Comparison of ENCODE assay signal across 1 cellular context in genomic region chr15:52492132-52492531, GRCh38.
A peak's percentile ranks its signal among the peaks of the same experiment; 100 is the strongest.
TF ChIP-seq lines count a peak whose summit lies in the region.

No MANE protein-coding gene starts in this region.

TF ChIP-seq in HEK293, 187 proteins besides CTCF, POLR2A, EP300 and RAD21 (continued from another document):
- TF ChIP-seq AEBP2 (tag by site-specific recombination; IDR thresholded peaks at IDR 0.05; ENCODE audit: borderline replicate concordance) (no peak), ZNF664 (tag by site-specific recombination; IDR thresholded peaks at IDR 0.05) (no peak), ZNF433 (tag by site-specific recombination; IDR thresholded peaks at IDR 0.05; ENCODE audit: low read depth) (no peak), ZBTB20 (tag by site-specific recombination; IDR thresholded peaks at IDR 0.05) (peak; percentile 90), ZNF26 (tag by site-specific recombination; IDR thresholded peaks at IDR 0.05) (no peak), ZSCAN16 (tag by site-specific recombination; IDR thresholded peaks at IDR 0.05) (no peak), ZNF280D (tag by site-specific recombination; IDR thresholded peaks at IDR 0.05) (no peak), ZBTB8A (tag by site-specific recombination; IDR thresholded peaks at IDR 0.05) (no peak), ZNF560 (tag by site-specific recombination; IDR thresholded peaks at IDR 0.05; ENCODE audit: borderline replicate concordance) (no peak), MZF1 (tag by site-specific recombination; IDR thresholded peaks at IDR 0.05; ENCODE audit: borderline replicate concordance) (peak; percentile 58; the same call in 1 of the 2 replicates), ZNF37A (tag by site-specific recombination; IDR thresholded peaks at IDR 0.05) (no peak), PRDM4 (tag by site-specific recombination; IDR thresholded peaks at IDR 0.05) (peak; percentile 88), SP7 (tag by site-specific recombination; IDR thresholded peaks at IDR 0.05) (0 out of 2 replicates have a peak, but pooled peaks have one; percentile 12), ZNF704 (tag by site-specific recombination; IDR thresholded peaks at IDR 0.05) (no peak), ZNF223 (tag by site-specific recombination; IDR thresholded peaks at IDR 0.05) (no peak), FEZF1 (tag by site-specific recombination; IDR thresholded peaks at IDR 0.05) (peak; percentile 74), KLF10 (tag by site-specific recombination; IDR thresholded peaks at IDR 0.05) (no peak), ATF2 (tag by site-specific recombination; IDR thresholded peaks at IDR 0.05; ENCODE audit: low read depth) (peak; percentile 62), PRDM10 (tag by site-specific recombination; IDR thresholded peaks at IDR 0.05) (peak; percentile 79), OVOL3 (tag by site-specific recombination; IDR thresholded peaks at IDR 0.05) (peak; percentile 37; the same call in 1 of the 2 replicates), ZNF548 (tag by site-specific recombination; IDR thresholded peaks at IDR 0.05) (no peak), ZNF362 (tag by site-specific recombination; IDR thresholded peaks at IDR 0.05) (no peak), ZNF23 (tag by site-specific recombination; IDR thresholded peaks at IDR 0.05; ENCODE audit: borderline replicate concordance) (no peak), PRDM1 (tag by site-specific recombination; IDR thresholded peaks at IDR 0.05) (peak; percentile 29; the same call in 1 of the 2 replicates), ZSCAN5A (tag by site-specific recombination; IDR thresholded peaks at IDR 0.05) (no peak), ZNF132 (tag by site-specific recombination; IDR thresholded peaks at IDR 0.05; ENCODE audit: borderline replicate concordance) (no peak), ZNF394 (tag by site-specific recombination; IDR thresholded peaks at IDR 0.05; ENCODE audit: borderline replicate concordance) (no peak), KLF1 (tag by site-specific recombination; IDR thresholded peaks at IDR 0.05) (peak; percentile 12; the same call in 1 of the 2 replicates), ZNF354C (tag by site-specific recombination; IDR thresholded peaks at IDR 0.05; ENCODE audit: borderline replicate concordance, low read depth) (no peak), INSM2 (tag by site-specific recombination; IDR thresholded peaks at IDR 0.05) (no peak), ZNF248 (tag by site-specific recombination; IDR thresholded peaks at IDR 0.05) (no peak), ZNF292 (tag by site-specific recombination; IDR thresholded peaks at IDR 0.05; ENCODE audit: borderline replicate concordance, low read depth) (no peak), ZNF302 (tag by site-specific recombination; IDR thresholded peaks at IDR 0.05; ENCODE audit: low read depth) (no peak), ZNF18 (tag by site-specific recombination; IDR thresholded peaks at IDR 0.05) (no peak), ZNF629 (tag by site-specific recombination; IDR thresholded peaks at IDR 0.05) (peak; percentile 78)
